17 cellular contexts compared by ENCODE assay signal in genomic region chr4:141458501-141458900, GRCh38.
A peak's percentile ranks its signal among the peaks of the same experiment; 100 is the strongest.
DNase-seq lines count a peak whose midpoint lies in the region; ATAC-seq and TF ChIP-seq lines count a peak whose summit lies in the region.
"Had no signal": no experiment of that assay in that cellular context is flagged by ENCODE, and none has a peak within 500 bp of the region (broad histone marks: within the 10 kb centered on the region; RNA-seq: fewer than 3 reads in every experiment).

No MANE protein-coding gene starts in this region.

- no TSS peak for BruUV-seq in OCI-LY7 (replicated peaks; lab: Mats Ljungman, UMichigan)

- H3K4me3 Mint-ChIP-seq in natural killer cell treated with Interleukin-12 subunit alpha and Interleukin-12 subunit beta and Interleukin-15 and Interleukin-18, amount 100 ng/mL, for 72 hours = no peak overlapping the region
- H3K4me3 Mint-ChIP-seq: endodermal cell; stimulated activated memory B cell treated with anti-CD40 and anti-IgM and Interleukin-4, amounts not matched to agents 10 μg/mL and 1 μg/mL and 100 μg/mL, for 72 hours had no signal

- ATAC-seq in natural killer cell treated with Interleukin-12 subunit alpha and Interleukin-12 subunit beta and Interleukin-15 and Interleukin-18, amount 100 ng/mL, for 72 hours = no peak
- ATAC-seq: gastrocnemius medialis; stimulated activated memory B cell treated with anti-CD40 and anti-IgM and Interleukin-4, amounts not matched to agents 10 μg/mL and 1 μg/mL and 100 μg/mL, for 72 hours had no signal

- H3K4me2 ChIP-seq in OCI-LY7 (ENCODE audit: low read length) = no peak overlapping the region

- H3K27me3 Mint-ChIP-seq in natural killer cell treated with Interleukin-12 subunit alpha and Interleukin-12 subunit beta and Interleukin-15 and Interleukin-18, amount 100 ng/mL, for 72 hours = no peaks in the 10 kb centered on the region
- H3K27me3 Mint-ChIP-seq: stimulated activated memory B cell treated with anti-CD40 and anti-IgM and Interleukin-4, amounts not matched to agents 10 μg/mL and 1 μg/mL and 100 μg/mL, for 72 hours had no signal

- H3K9me3 ChIP-seq in OCI-LY7 (ENCODE audit: low read length) = no peaks in the 10 kb centered on the region
- H3K9me3 ChIP-seq: gastrocnemius medialis, spleen, thyroid gland had no signal

- intact Hi-C loops in OCI-LY7 (cut with micrococcal nuclease; ENCODE audit: unreplicated experiment) = no loop called here

- CTCF ChIA-PET in OCI-LY7 (lab: Charles Lee; ENCODE audit: unreplicated experiment) = no interaction called here

- peaks cover 4% of the 10 kb centered on the region for H3K9me3 Mint-ChIP-seq in natural killer cell treated with Interleukin-12 subunit alpha and Interleukin-12 subunit beta and Interleukin-15 and Interleukin-18, amount 100 ng/mL, for 72 hours
- H3K9me3 Mint-ChIP-seq: endodermal cell; stimulated activated memory B cell treated with anti-CD40 and anti-IgM and Interleukin-4, amounts not matched to agents 10 μg/mL and 1 μg/mL and 100 μg/mL, for 72 hours had no signal

- no peaks in the 10 kb centered on the region for H4K20me1 ChIP-seq in OCI-LY7 (ENCODE audit: insufficient read depth, low read length)

- H3K4me3 ChIP-seq in OCI-LY7 (ENCODE audit: low read depth, low read length, poor library complexity, severe bottlenecking) = no peak overlapping the region
- H3K4me3 ChIP-seq: gastrocnemius medialis, spleen, thyroid gland had no signal

- H3K79me2 ChIP-seq in OCI-LY7 (ENCODE audit: insufficient read depth, low read depth, low read length) = no peaks in the 10 kb centered on the region

- no peaks in the 10 kb centered on the region for H3K4me1 Mint-ChIP-seq in natural killer cell treated with Interleukin-12 subunit alpha and Interleukin-12 subunit beta and Interleukin-15 and Interleukin-18, amount 100 ng/mL, for 72 hours (ENCODE audit: low read depth in 2 of 2)
- H3K4me1 Mint-ChIP-seq: endodermal cell; stimulated activated memory B cell treated with anti-CD40 and anti-IgM and Interleukin-4, amounts not matched to agents 10 μg/mL and 1 μg/mL and 100 μg/mL, for 72 hours had no signal

- no peak overlapping the region for H2AFZ ChIP-seq in OCI-LY7 (ENCODE audit: low read length)

- no peaks in the 10 kb centered on the region for H3K4me1 ChIP-seq in OCI-LY7 (ENCODE audit: insufficient read depth, low read length, poor library complexity, severe bottlenecking)
- H3K4me1 ChIP-seq: gastrocnemius medialis, spleen, thyroid gland had no signal

- POLR2A ChIA-PET in OCI-LY7 (lab: Charles Lee) = no interaction called here

- no peaks in the 10 kb centered on the region for H3K36me3 ChIP-seq in OCI-LY7 (ENCODE audit: insufficient read depth, low read length)
- H3K36me3 ChIP-seq: gastrocnemius medialis, spleen, thyroid gland had no signal

- TF ChIP-seq CTCF in OCI-LY7 (conservative IDR thresholded peaks at IDR 0.05; ENCODE audit: low read length) = no peak

- no peaks in the 10 kb centered on the region for H3K9me2 ChIP-seq in OCI-LY7 (ENCODE audit: insufficient read depth, low read length)

- DNase-seq in Daoy (ENCODE audit: low read depth) = peak; percentile 0
- DNase-seq in M059J (ENCODE audit: low read depth) = peak; percentile 62
- DNase-seq in amniotic epithelial cell (ENCODE audit: low read depth) = peak; percentile 38
- peak; percentile 79 for DNase-seq in kidney tubule cell (ENCODE audit: low spot score)
- no peak for DNase-seq in natural killer cell treated with Interleukin-12 subunit alpha and Interleukin-12 subunit beta and Interleukin-15 and Interleukin-18, amount 100 ng/mL, for 72 hours (ENCODE audit: low spot score)
- DNase-seq in dermis blood vessel endothelial cell = no peak
- no peak for DNase-seq in activated effector memory CD4-positive, alpha-beta T cell treated with anti-CD3 and anti-CD28 coated beads, Interleukin-2, amount 50 U/mL, for 16 hours
- no peak for DNase-seq in OCI-LY7 (ENCODE audit: low spot score)
- DNase-seq: activated gamma-delta T cell, endodermal cell, gastrocnemius medialis, NCI-H1417, NCI-H2227 treated with DMSO at 0.1 percent for 48 hours, SHP77 treated with DMSO at 0.1 percent for 48 hours, spleen, thyroid gland had no signal

- no peak overlapping the region for H3K27ac Mint-ChIP-seq in natural killer cell treated with Interleukin-12 subunit alpha and Interleukin-12 subunit beta and Interleukin-15 and Interleukin-18, amount 100 ng/mL, for 72 hours
- H3K27ac Mint-ChIP-seq: endodermal cell; stimulated activated memory B cell treated with anti-CD40 and anti-IgM and Interleukin-4, amounts not matched to agents 10 μg/mL and 1 μg/mL and 100 μg/mL, for 72 hours had no signal

- H3K27ac ChIP-seq in OCI-LY7 (ENCODE audit: low read depth, low read length, poor library complexity, severe bottlenecking) = no peak overlapping the region
- H3K27ac ChIP-seq: gastrocnemius medialis, spleen, thyroid gland had no signal

- H3K36me3 Mint-ChIP-seq in natural killer cell treated with Interleukin-12 subunit alpha and Interleukin-12 subunit beta and Interleukin-15 and Interleukin-18, amount 100 ng/mL, for 72 hours = no peaks in the 10 kb centered on the region
- H3K36me3 Mint-ChIP-seq: stimulated activated memory B cell treated with anti-CD40 and anti-IgM and Interleukin-4, amounts not matched to agents 10 μg/mL and 1 μg/mL and 100 μg/mL, for 72 hours had no signal

Comparison
In these comparisons a context has a peak if more than half of its experiments do, and no peak if none do; other contexts are left out.
1. DNase-seq: peak in Daoy (single experiment), M059J (single experiment), amniotic epithelial cell (single experiment) and kidney tubule cell (single experiment); none in natural killer cell treated with Interleukin-12 subunit alpha and Interleukin-12 subunit beta and Interleukin-15 and Interleukin-18, amount 100 ng/mL, for 72 hours (single experiment), dermis blood vessel endothelial cell (single experiment), activated effector memory CD4-positive, alpha-beta T cell treated with anti-CD3 and anti-CD28 coated beads, Interleukin-2, amount 50 U/mL, for 16 hours (single experiment) and OCI-LY7 (single experiment).